Comparison of ENCODE assay signal across 11 cellular contexts in the genomic region with DNA sequence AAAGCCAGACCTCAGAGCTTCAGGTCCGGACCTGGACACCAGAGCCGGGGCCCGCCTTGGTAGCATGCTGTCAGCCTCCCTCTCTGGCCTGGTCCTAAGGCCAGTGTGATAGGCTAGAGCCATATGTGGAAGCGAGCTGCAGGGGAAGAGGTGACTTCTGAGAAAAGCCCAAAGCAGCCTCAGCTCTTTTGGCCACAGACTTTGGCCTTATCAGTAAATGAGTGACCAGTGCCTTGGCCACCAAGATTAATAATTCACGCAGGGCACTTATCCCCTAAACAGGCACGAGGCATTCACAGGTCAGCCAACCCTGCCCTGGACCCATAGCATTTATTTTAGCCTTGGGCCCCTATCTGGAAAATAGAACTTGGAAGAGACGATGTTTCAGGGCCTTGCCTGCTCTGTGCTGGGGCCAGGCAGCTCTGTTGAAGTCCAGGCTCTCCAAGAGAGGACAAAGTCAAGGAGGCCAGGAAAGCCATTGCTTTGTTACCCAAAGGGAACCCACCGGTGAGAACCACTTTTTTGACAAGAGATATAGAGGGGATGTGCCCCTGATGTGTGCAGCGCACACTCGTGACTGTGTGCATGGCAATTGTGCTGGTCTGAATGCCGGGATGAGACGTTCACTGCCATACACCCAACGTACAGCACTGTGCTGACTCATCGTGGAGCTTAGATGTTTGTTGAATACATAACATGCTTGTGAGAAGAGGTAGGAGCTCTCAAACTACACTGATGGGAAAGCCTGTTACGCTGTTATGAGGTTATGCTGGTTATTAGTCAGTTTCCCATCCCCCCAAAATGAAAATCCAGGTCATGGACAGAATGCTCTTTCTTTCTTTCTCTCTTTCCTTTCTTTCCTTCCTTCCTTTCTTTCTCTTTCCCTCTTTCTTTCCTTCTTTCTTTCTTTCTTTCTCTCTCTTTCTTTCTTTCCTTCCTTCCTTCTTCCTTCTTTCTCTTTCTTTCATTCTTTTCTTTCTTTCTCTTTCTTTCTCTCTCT. TPM values are rescaled to one million over a fixed set of nuclear protein-coding genes. Genes with fewer than 3 reads are reported as not detected.
A peak's percentile ranks its signal among the peaks of the same experiment; 100 is the strongest.
DNase-seq lines count a peak whose midpoint lies in the region; ATAC-seq and TF ChIP-seq lines count a peak whose summit lies in the region.
"Had no signal": no experiment of that assay in that cellular context is flagged by ENCODE, and none has a peak within 500 bp of the region (broad histone marks: within the 10 kb centered on the region; RNA-seq: fewer than 3 reads in every experiment).

No MANE protein-coding gene starts in this region.

- H3K27ac Mint-ChIP-seq in activated CD4-positive, alpha-beta T cell treated with anti-CD3 and anti-CD28 coated beads for 36 hours, result peak overlapping the region; percentile 72

- peaks cover 23% of the 10 kb centered on the region for H3K27me3 ChIP-seq in osteoblast (ENCODE audit: insufficient read depth, low read length)
- H3K27me3 ChIP-seq: BLaER1 had no signal

- no peaks in the 10 kb centered on the region for H3K9me3 Mint-ChIP-seq in activated CD4-positive, alpha-beta T cell treated with anti-CD3 and anti-CD28 coated beads for 36 hours (ENCODE audit: low read depth)

- CTCF ChIA-PET in activated CD4-positive, alpha-beta T cell treated with anti-CD3 and anti-CD28 coated beads for 36 hours (lab: Charles Lee), result interaction anchor here (0.5 to 7.1 kb wide), 16 partner anchors 10 to 219 kb away, joined by 3 to 48 read pairs (median 4); a partner anchor contains a TSS

- peaks cover 38% of the 10 kb centered on the region for H3K4me1 Mint-ChIP-seq in activated CD4-positive, alpha-beta T cell treated with anti-CD3 and anti-CD28 coated beads for 36 hours

- no peaks in the 10 kb centered on the region for H3K36me3 ChIP-seq in osteoblast (ENCODE audit: insufficient read depth, low read length)
- H3K36me3 ChIP-seq: BLaER1 had no signal

- DNase-seq in activated CD4-positive, alpha-beta T cell treated with anti-CD3 and anti-CD28 coated beads for 36 hours, result peak; percentile 74
- DNase-seq in activated CD4-positive, alpha-beta T cell treated with anti-CD3 and anti-CD28 coated beads, Interleukin-2, amount 50 U/mL, for 1 hour, result no peak
- peak; percentile 73 for DNase-seq in amniotic stem cell (lab: John Stamatoyannopoulos, UW)
- peak; percentile 97 for DNase-seq in osteoblast (ENCODE audit: insufficient read length, low spot score, missing footprints)
- no peak for DNase-seq in NCI-H2171 (lab: John Stamatoyannopoulos, UW)

- POLR2A ChIA-PET in activated CD4-positive, alpha-beta T cell treated with anti-CD3 and anti-CD28 coated beads for 36 hours (lab: Charles Lee), result interaction anchor here (1.1 to 1.3 kb wide), 2 partner anchors 10 kb away, joined by 3 to 5 read pairs; no protein-coding TSS in a partner anchor

- intact Hi-C loops in activated CD4-positive, alpha-beta T cell treated with anti-CD3 and anti-CD28 coated beads for 36 hours (cut with DNase I, micrococcal nuclease), result loop anchor here in 1 of 2 experiments (1.0 kb wide), 2 partner anchors 10 to 15 kb away; no protein-coding TSS in a partner anchor

- peak; percentile 98 for ATAC-seq in activated CD4-positive, alpha-beta T cell treated with anti-CD3 and anti-CD28 coated beads for 36 hours
- ATAC-seq in HG03460 (IDR thresholded peaks at IDR 0.05; ENCODE audit: unreplicated experiment) (peak; percentile 59), HG02973 (IDR thresholded peaks at IDR 0.05; ENCODE audit: unreplicated experiment) (no peak), HG02763 (IDR thresholded peaks at IDR 0.05; ENCODE audit: unreplicated experiment) (no peak)

- no peak overlapping the region for H3K4me3 ChIP-seq in osteoblast (ENCODE audit: insufficient read depth, low read length)
- H3K4me3 ChIP-seq: BLaER1 had no signal

- H4K20me1 ChIP-seq in osteoblast (ENCODE audit: insufficient read depth, low read length), result no peaks in the 10 kb centered on the region
- H4K20me1 ChIP-seq: BLaER1 had no signal

- H3K4me3 Mint-ChIP-seq in activated CD4-positive, alpha-beta T cell treated with anti-CD3 and anti-CD28 coated beads for 36 hours, result no peak overlapping the region

- H3K36me3 Mint-ChIP-seq in activated CD4-positive, alpha-beta T cell treated with anti-CD3 and anti-CD28 coated beads for 36 hours (ENCODE audit: low read depth), result no peaks in the 10 kb centered on the region

- H3K79me2 ChIP-seq in osteoblast (ENCODE audit: insufficient read depth, low read length), result no peaks in the 10 kb centered on the region

- H3K27me3 Mint-ChIP-seq in activated CD4-positive, alpha-beta T cell treated with anti-CD3 and anti-CD28 coated beads for 36 hours, result no peaks in the 10 kb centered on the region

- TF ChIP-seq CTCF in osteoblast (IDR thresholded peaks at IDR 0.05; ENCODE audit: extremely low read depth, low read depth, low read length), result no peak

- H3K4me1 ChIP-seq in osteoblast (ENCODE audit: insufficient read depth, low read length), result peaks cover 7% of the 10 kb centered on the region

- peak overlapping the region; percentile 28 for H3K27ac ChIP-seq in osteoblast (ENCODE audit: low read depth, low read length)
- H3K27ac ChIP-seq: BLaER1 had no signal

- peak overlapping the region; percentile 50 for H2AFZ ChIP-seq in osteoblast (ENCODE audit: low read length)

- no peaks in the 10 kb centered on the region for H3K9me3 ChIP-seq in osteoblast (ENCODE audit: low read depth, low read length)
- H3K9me3 ChIP-seq: BLaER1 had no signal

- H3K4me2 ChIP-seq in osteoblast (ENCODE audit: insufficient read depth, low read length), result peak overlapping the region; percentile 36

RNA-seq across cellular contexts. Expression of a gene that starts 5.0 kb away (rescaled TPM):
- total RNA-seq in activated CD4-positive, alpha-beta T cell treated with anti-CD3 and anti-CD28 coated beads for 36 hours, result under 1 TPM in 1 of 2 experiments, not detected in 1; 0.14 TPM
- total RNA-seq in osteoblast, result not detected in 2 replicates
- total RNA-seq: lung microvascular endothelial cell had no signal

RNA-seq across cellular contexts. Expression of a gene that starts 21.3 kb away (rescaled TPM):
- not detected for total RNA-seq in activated CD4-positive, alpha-beta T cell treated with anti-CD3 and anti-CD28 coated beads for 36 hours
- total RNA-seq in osteoblast, result not detected in 2 replicates
- total RNA-seq: lung microvascular endothelial cell; T-helper 2 cell treated with Interferon-gamma antibody and Interleukin-4, amounts not matched to agents 100 ng/mL and 5 ng/mL, for 36 hours had no signal

RNA-seq across cellular contexts. Expression of a gene that starts 21.5 kb away (rescaled TPM):
- 10 to 100 TPM; 43.8 to 62.0 TPM for total RNA-seq in activated CD4-positive, alpha-beta T cell treated with anti-CD3 and anti-CD28 coated beads for 36 hours
- 7.4 and 9.4 TPM in 2 replicates for total RNA-seq in osteoblast

RNA-seq across cellular contexts. Expression of a gene that starts 27.7 kb away (rescaled TPM):
- 10 to 100 TPM; 74.5 to 92.1 TPM for total RNA-seq in activated CD4-positive, alpha-beta T cell treated with anti-CD3 and anti-CD28 coated beads for 36 hours
- total RNA-seq in osteoblast, result 295 and 356 TPM in 2 replicates

RNA-seq across cellular contexts. Expression of a gene that starts 30.2 kb away (rescaled TPM):
- 1 to 10 TPM; 3.4 to 4.9 TPM for total RNA-seq in activated CD4-positive, alpha-beta T cell treated with anti-CD3 and anti-CD28 coated beads for 36 hours
- not detected in 2 replicates for total RNA-seq in osteoblast

Comparison
In these comparisons a context has a peak if more than half of its experiments do, and no peak if none do; other contexts are left out.
1. DNase-seq: peak in activated CD4-positive, alpha-beta T cell treated with anti-CD3 and anti-CD28 coated beads for 36 hours (single experiment), amniotic stem cell (single experiment) and osteoblast (single experiment); none in activated CD4-positive, alpha-beta T cell treated with anti-CD3 and anti-CD28 coated beads, Interleukin-2, amount 50 U/mL, for 1 hour (single experiment) and NCI-H2171 (single experiment).
2. ATAC-seq: peak in activated CD4-positive, alpha-beta T cell treated with anti-CD3 and anti-CD28 coated beads for 36 hours (single experiment) and HG03460 (single experiment); none in HG02973 (single experiment) and HG02763 (single experiment).